ENCODE assay signal across 8 cellular contexts in the genomic region with DNA sequence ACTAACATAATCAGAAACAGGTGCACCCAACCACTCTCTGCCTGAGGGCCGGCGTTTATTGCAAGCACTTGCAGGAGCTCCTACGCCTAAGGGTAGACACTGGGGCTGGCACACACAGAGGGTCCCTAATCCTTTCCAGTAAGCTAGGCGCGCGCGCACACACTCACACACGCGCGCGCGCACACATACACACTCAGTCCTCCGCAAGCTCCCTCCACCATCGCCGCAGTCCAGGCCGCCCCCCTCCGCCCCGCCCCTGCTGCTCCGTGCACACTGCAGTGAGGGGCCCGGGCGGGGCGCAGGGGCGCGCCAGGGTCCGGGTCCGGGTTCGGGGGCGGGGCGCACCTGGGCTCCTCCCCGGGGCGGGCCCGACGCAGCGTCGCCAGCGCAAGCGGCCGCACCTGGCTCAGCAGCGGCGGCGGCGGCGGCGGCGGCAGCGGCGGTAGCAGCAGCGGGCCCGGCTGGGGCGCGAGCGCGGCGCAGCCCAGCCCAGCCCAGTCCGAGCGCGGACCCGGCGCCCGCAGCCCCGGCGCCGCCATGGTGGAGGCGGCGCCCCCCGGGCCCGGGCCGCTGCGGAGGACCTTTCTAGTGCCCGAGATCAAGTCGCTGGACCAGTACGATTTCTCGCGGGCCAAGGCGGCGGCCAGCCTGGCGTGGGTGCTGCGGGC. TPM values are rescaled to one million over a fixed set of nuclear protein-coding genes. Genes with fewer than 3 reads are reported as not detected.
DNase-seq lines count a peak whose midpoint lies in the region; ATAC-seq and TF ChIP-seq lines count a peak whose summit lies in the region.

A gene with protein sequence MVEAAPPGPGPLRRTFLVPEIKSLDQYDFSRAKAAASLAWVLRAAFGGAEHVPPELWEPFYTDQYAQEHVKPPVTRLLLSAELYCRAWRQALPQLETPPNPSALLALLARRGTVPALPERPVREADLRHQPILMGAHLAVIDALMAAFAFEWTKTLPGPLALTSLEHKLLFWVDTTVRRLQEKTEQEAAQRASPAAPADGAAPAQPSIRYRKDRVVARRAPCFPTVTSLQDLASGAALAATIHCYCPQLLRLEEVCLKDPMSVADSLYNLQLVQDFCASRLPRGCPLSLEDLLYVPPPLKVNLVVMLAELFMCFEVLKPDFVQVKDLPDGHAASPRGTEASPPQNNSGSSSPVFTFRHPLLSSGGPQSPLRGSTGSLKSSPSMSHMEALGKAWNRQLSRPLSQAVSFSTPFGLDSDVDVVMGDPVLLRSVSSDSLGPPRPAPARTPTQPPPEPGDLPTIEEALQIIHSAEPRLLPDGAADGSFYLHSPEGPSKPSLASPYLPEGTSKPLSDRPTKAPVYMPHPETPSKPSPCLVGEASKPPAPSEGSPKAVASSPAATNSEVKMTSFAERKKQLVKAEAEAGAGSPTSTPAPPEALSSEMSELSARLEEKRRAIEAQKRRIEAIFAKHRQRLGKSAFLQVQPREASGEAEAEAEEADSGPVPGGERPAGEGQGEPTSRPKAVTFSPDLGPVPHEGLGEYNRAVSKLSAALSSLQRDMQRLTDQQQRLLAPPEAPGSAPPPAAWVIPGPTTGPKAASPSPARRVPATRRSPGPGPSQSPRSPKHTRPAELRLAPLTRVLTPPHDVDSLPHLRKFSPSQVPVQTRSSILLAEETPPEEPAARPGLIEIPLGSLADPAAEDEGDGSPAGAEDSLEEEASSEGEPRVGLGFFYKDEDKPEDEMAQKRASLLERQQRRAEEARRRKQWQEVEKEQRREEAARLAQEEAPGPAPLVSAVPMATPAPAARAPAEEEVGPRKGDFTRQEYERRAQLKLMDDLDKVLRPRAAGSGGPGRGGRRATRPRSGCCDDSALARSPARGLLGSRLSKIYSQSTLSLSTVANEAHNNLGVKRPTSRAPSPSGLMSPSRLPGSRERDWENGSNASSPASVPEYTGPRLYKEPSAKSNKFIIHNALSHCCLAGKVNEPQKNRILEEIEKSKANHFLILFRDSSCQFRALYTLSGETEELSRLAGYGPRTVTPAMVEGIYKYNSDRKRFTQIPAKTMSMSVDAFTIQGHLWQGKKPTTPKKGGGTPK (plus strand): TSS at position 398 of the 668 bp plus-strand sequence. CDS start 140 bp downstream, at position 538.

- no peak within 1 kb of the TSS for H3K27ac ChIP-seq in GM23338 (ENCODE audit: low read depth)

- H3K27me3 Mint-ChIP-seq in GM23338 (ENCODE audit: insufficient read depth, low read depth, poor library complexity): peaks cover 12% of the 10 kb centered on the region
- peaks cover 52% of the 10 kb centered on the region for H3K27me3 Mint-ChIP-seq in activated T-cell treated with anti-CD3 and anti-CD28 coated beads, Interleukin-2, amount 50 U/mL, for 24 hours
- H3K27me3 Mint-ChIP-seq in glutamatergic neuron (ENCODE audit: unreplicated experiment): peaks cover 13% of the 10 kb centered on the region
- H3K27me3 Mint-ChIP-seq in progenitor cell of endocrine pancreas: no peaks in the 10 kb centered on the region

- DNase-seq in AG08396 (ENCODE audit: low spot score) (peak; percentile 22), GM23338 (ENCODE audit: low spot score) (peak; percentile 89), NCI-H510A (lab: John Stamatoyannopoulos, UW) (peak; percentile 72), glutamatergic neuron (peak; percentile 74), progenitor cell of endocrine pancreas (ENCODE audit: low spot score, unreplicated experiment) (peak; percentile 90), COLO829 (ENCODE audit: low spot score) (no peak), H4 (ENCODE audit: low spot score) (no peak)
- peak; percentile 68 for DNase-seq in activated T-cell treated with anti-CD3 and anti-CD28 coated beads, Interleukin-2, amount 50 U/mL, for 24 hours

- H3K9me3 Mint-ChIP-seq in GM23338 (no peaks in the 10 kb centered on the region), glutamatergic neuron (ENCODE audit: unreplicated experiment) (peaks cover 6% of the 10 kb centered on the region), progenitor cell of endocrine pancreas (ENCODE audit: low read depth) (no peaks in the 10 kb centered on the region)
- H3K9me3 Mint-ChIP-seq in activated T-cell treated with anti-CD3 and anti-CD28 coated beads, Interleukin-2, amount 50 U/mL, for 24 hours: peaks cover 3% of the 10 kb centered on the region

- no peak for TF ChIP-seq CTCF in GM23338 (conservative IDR thresholded peaks at IDR 0.05; ENCODE audit: low read depth in 2 of 2)
- no peak for TF ChIP-seq CTCF in glutamatergic neuron (IDR thresholded peaks at IDR 0.05; ENCODE audit: partially characterized antibody, unreplicated experiment)
- TF ChIP-seq CTCF in progenitor cell of endocrine pancreas (IDR thresholded peaks at IDR 0.05; ENCODE audit: unreplicated experiment): no peak

- peaks cover 15% of the 10 kb centered on the region; the same call in 1 of the 2 replicates for H4K20me1 ChIP-seq in GM23338 (replicated peaks; ENCODE audit: insufficient read depth)

- H3K4me3 Mint-ChIP-seq in GM23338: peak within 1 kb of the TSS; percentile 76
- peak within 1 kb of the TSS; percentile 66 for H3K4me3 Mint-ChIP-seq in activated T-cell treated with anti-CD3 and anti-CD28 coated beads, Interleukin-2, amount 50 U/mL, for 24 hours
- peak within 1 kb of the TSS; percentile 84 for H3K4me3 Mint-ChIP-seq in glutamatergic neuron (ENCODE audit: unreplicated experiment)
- peak within 1 kb of the TSS; percentile 82 for H3K4me3 Mint-ChIP-seq in progenitor cell of endocrine pancreas (ENCODE audit: low read depth)

- no peak within 1 kb of the TSS for H3K27ac Mint-ChIP-seq in GM23338
- no peak within 1 kb of the TSS for H3K27ac Mint-ChIP-seq in activated T-cell treated with anti-CD3 and anti-CD28 coated beads, Interleukin-2, amount 50 U/mL, for 24 hours
- H3K27ac Mint-ChIP-seq in glutamatergic neuron (ENCODE audit: unreplicated experiment): peak within 1 kb of the TSS; percentile 36
- peak within 1 kb of the TSS; percentile 37 for H3K27ac Mint-ChIP-seq in progenitor cell of endocrine pancreas

- H3K27me3 ChIP-seq in GM23338 (ENCODE audit: insufficient read depth): peaks cover 6% of the 10 kb centered on the region; the same call in 1 of the 2 replicates

- peak within 1 kb of the TSS; percentile 87 for H3K4me3 ChIP-seq in GM23338

- H3K4me1 ChIP-seq in GM23338 (ENCODE audit: insufficient read depth): peaks cover 9% of the 10 kb centered on the region

- ATAC-seq in GM23338: peak; percentile 93

- H3K4me2 ChIP-seq in GM23338: peak within 1 kb of the TSS; percentile 96

- H3K4me1 Mint-ChIP-seq in GM23338 (peaks cover 16% of the 10 kb centered on the region), glutamatergic neuron (ENCODE audit: low read depth, unreplicated experiment) (peaks cover 9% of the 10 kb centered on the region), progenitor cell of endocrine pancreas (ENCODE audit: low read depth) (peaks cover 21% of the 10 kb centered on the region)
- H3K4me1 Mint-ChIP-seq in activated T-cell treated with anti-CD3 and anti-CD28 coated beads, Interleukin-2, amount 50 U/mL, for 24 hours (ENCODE audit: low read depth): peaks cover 1% of the 10 kb centered on the region

- H3K36me3 ChIP-seq in GM23338 (ENCODE audit: insufficient read depth): no peaks in the 10 kb centered on the region

- H2AFZ ChIP-seq in GM23338: peak within 1 kb of the TSS; percentile 93

- H3K9me2 ChIP-seq in GM23338 (ENCODE audit: insufficient read depth): no peaks in the 10 kb centered on the region

- H3F3A ChIP-seq in GM23338 (replicated peaks; ENCODE audit: low read depth): 0 out of 2 replicates have a peak, but pooled peaks cover 2% of the 10 kb centered on the region

- peaks cover 17% of the 10 kb centered on the region for H3K79me2 ChIP-seq in GM23338 (replicated peaks; ENCODE audit: insufficient read depth)

- H3K36me3 Mint-ChIP-seq in GM23338 (ENCODE audit: low read depth): peaks cover 9% of the 10 kb centered on the region; the same call in 2 of the 3 replicates
- no peaks in the 10 kb centered on the region for H3K36me3 Mint-ChIP-seq in activated T-cell treated with anti-CD3 and anti-CD28 coated beads, Interleukin-2, amount 50 U/mL, for 24 hours (ENCODE audit: low read depth)
- H3K36me3 Mint-ChIP-seq in glutamatergic neuron (ENCODE audit: unreplicated experiment): no peaks in the 10 kb centered on the region
- H3K36me3 Mint-ChIP-seq in progenitor cell of endocrine pancreas (ENCODE audit: insufficient read depth): peaks cover 11% of the 10 kb centered on the region

TF ChIP-seq in GM23338, 12 proteins besides CTCF, POLR2A, EP300 and RAD21:
- TF ChIP-seq CREB1 (CRISPR knock-in tag; IDR thresholded peaks at IDR 0.05; ENCODE audit: low read depth) (peak; percentile 47; the same call in 1 of the 2 replicates), POLR2AphosphoS5 (IDR thresholded peaks at IDR 0.05; ENCODE audit: low read depth) (0 out of 2 replicates have a peak, but pooled peaks have one; percentile 40), ETS1 (IDR thresholded peaks at IDR 0.05) (no peak)

RNA-seq across cellular contexts. Expression of the gene that starts here (rescaled TPM):
- 29.9 and 32.2 TPM in 2 replicates for total RNA-seq in GM23338 (2014; rRNA removed; shearing (Covaris generic))
- 6.4 and 10.2 TPM in 2 replicates for polyA plus RNA-seq in GM23338 (2016; fragmentation: Nextera tagmentation; extraction: Ambion mirVana)
- total RNA-seq in glutamatergic neuron (ENCODE audit: unreplicated experiment): 47.6 TPM
- total RNA-seq in progenitor cell of endocrine pancreas: 103 and 115 TPM in 2 replicates
- 0.31 and 0.43 TPM in 2 replicates for total RNA-seq in H4 (2014; rRNA removed; shearing (Covaris generic))

Comparison
In these comparisons a context has a peak if more than half of its experiments do, and no peak if none do; other contexts are left out.
1. RNA of the gene that starts here (total RNA-seq): 103 to 115 TPM in progenitor cell of endocrine pancreas, 47.6 TPM in glutamatergic neuron (single experiment) and 29.9 to 32.2 TPM in GM23338; 0.31 to 0.43 TPM in H4; every median in the first group is over 10 times any median in the second.
2. DNase-seq: peak in AG08396 (single experiment), GM23338 (single experiment), NCI-H510A (single experiment), activated T-cell treated with anti-CD3 and anti-CD28 coated beads, Interleukin-2, amount 50 U/mL, for 24 hours (single experiment), glutamatergic neuron (single experiment) and progenitor cell of endocrine pancreas (single experiment); none in COLO829 (single experiment) and H4 (single experiment).
3. H3K27ac Mint-ChIP-seq: peak in glutamatergic neuron (single experiment) and progenitor cell of endocrine pancreas (single experiment); none in GM23338 (single experiment) and activated T-cell treated with anti-CD3 and anti-CD28 coated beads, Interleukin-2, amount 50 U/mL, for 24 hours (single experiment).
4. Peak in every context shown above with its lines, with median percentiles within 50 percentile points of each other: H3K4me3 Mint-ChIP-seq.